In genomic region chr17:48174833-48175232, GRCh38 we compare ENCODE assay signal across 22 cellular contexts.
DNase-seq lines count a peak whose midpoint lies in the region; ATAC-seq and TF ChIP-seq lines count a peak whose summit lies in the region.
"Had no signal": no experiment of that assay in that cellular context is flagged by ENCODE, and none has a peak within 500 bp of the region (broad histone marks: within the 10 kb centered on the region; RNA-seq: fewer than 3 reads in every experiment).

No MANE protein-coding gene starts in this region.

- H3K27ac Mint-ChIP-seq in natural killer cell, result peak overlapping the region; percentile 1 to 17
- H3K27ac Mint-ChIP-seq in natural killer cell treated with Interleukin-12 subunit alpha and Interleukin-12 subunit beta and Interleukin-15 and Interleukin-18, amount 100 ng/mL, for 72 hours, result no peak overlapping the region
- H3K27ac Mint-ChIP-seq in activated CD4-positive, alpha-beta T cell treated with anti-CD3 and anti-CD28 coated beads, Interleukin-2, amount 10 ng/mL, durations not matched to agents 7 days and 5 days, result no peak overlapping the region
- H3K27ac Mint-ChIP-seq: T-helper 1 cell treated with Interleukin-12 subunit alpha and Interleukin-12 subunit beta and Interleukin-4 antibody, amounts not matched to agents 30 μg/mL and 1 μg/mL, for 36 hours had no signal

- H3K36me3 Mint-ChIP-seq in natural killer cell, result peaks cover 22% of the 10 kb centered on the region
- peaks cover 13% of the 10 kb centered on the region for H3K36me3 Mint-ChIP-seq in natural killer cell treated with Interleukin-12 subunit alpha and Interleukin-12 subunit beta and Interleukin-15 and Interleukin-18, amount 100 ng/mL, for 72 hours
- H3K36me3 Mint-ChIP-seq in activated CD4-positive, alpha-beta T cell treated with anti-CD3 and anti-CD28 coated beads, Interleukin-2, amount 10 ng/mL, durations not matched to agents 7 days and 5 days (ENCODE audit: low read depth), result peaks cover 51% of the 10 kb centered on the region

- intact Hi-C loops in natural killer cell (cut with micrococcal nuclease), result no loop called here

- no peak overlapping the region for H3K4me3 ChIP-seq in SJCRH30
- H3K4me3 ChIP-seq: left ventricle myocardium inferior, mucosa of descending colon, skin epidermis, tibial nerve had no signal

- CTCF ChIA-PET in activated CD4-positive, alpha-beta T cell treated with anti-CD3 and anti-CD28 coated beads, Interleukin-2, amount 10 ng/mL, durations not matched to agents 7 days and 5 days (lab: Charles Lee), result no interaction called here

- TF ChIP-seq CTCF in natural killer cell (IDR thresholded peaks at IDR 0.05), result no peak

- ATAC-seq in natural killer cell (no peak), HG03159 (IDR thresholded peaks at IDR 0.05; ENCODE audit: unreplicated experiment) (no peak)
- no peak for ATAC-seq in natural killer cell treated with Interleukin-12 subunit alpha and Interleukin-12 subunit beta and Interleukin-15 and Interleukin-18, amount 100 ng/mL, for 72 hours
- ATAC-seq: mucosa of descending colon; PC-3; stimulated activated naive CD8-positive, alpha-beta T cell treated with anti-CD3 and anti-CD28 coated beads, Interleukin-15, Interleukin-2, amounts not matched to agents 100 U/mL and 50 U/mL, for 24 hours had no signal

- no peaks in the 10 kb centered on the region for H3K36me3 ChIP-seq in SJCRH30
- H3K36me3 ChIP-seq: left ventricle myocardium inferior, neutrophil, tibial nerve had no signal

- H3K4me1 ChIP-seq in SJCRH30, result peaks cover 64% of the 10 kb centered on the region
- H3K4me1 ChIP-seq: Caco-2, left ventricle myocardium inferior had no signal

- POLR2A ChIA-PET in activated CD4-positive, alpha-beta T cell treated with anti-CD3 and anti-CD28 coated beads, Interleukin-2, amount 10 ng/mL, durations not matched to agents 7 days and 5 days (lab: Charles Lee), result no interaction called here

- no peaks in the 10 kb centered on the region for H3K27me3 ChIP-seq in SJCRH30
- H3K27me3 ChIP-seq: tibial nerve had no signal

- H3K9me3 ChIP-seq in SJCRH30 (replicated peaks), result no peaks in the 10 kb centered on the region
- H3K9me3 ChIP-seq: Caco-2, left ventricle myocardium inferior, mucosa of descending colon, neutrophil, tibial nerve had no signal

- peak overlapping the region; percentile 96 for H3K27ac ChIP-seq in SJCRH30
- H3K27ac ChIP-seq: left ventricle myocardium inferior, neutrophil, skin epidermis, tibial nerve had no signal

- DNase-seq in natural killer cell, result no peak
- no peak for DNase-seq in natural killer cell treated with Interleukin-12 subunit alpha and Interleukin-12 subunit beta and Interleukin-15 and Interleukin-18, amount 100 ng/mL, for 72 hours (ENCODE audit: low spot score)
- DNase-seq in NCI-H2029 treated with DMSO at 0.1 percent for 48 hours (lab: John Stamatoyannopoulos, UW), result peak; percentile 77
- DNase-seq in SJCRH30, result no peak
- no peak for DNase-seq in activated CD4-positive, alpha-beta T cell treated with anti-CD3 and anti-CD28 coated beads, Interleukin-2, amount 10 ng/mL, durations not matched to agents 7 days and 5 days
- no peak for DNase-seq in activated CD4-positive, alpha-beta T cell treated with anti-CD3 and anti-CD28 coated beads, Interleukin-2, amount 50 U/mL, for 48 hours
- DNase-seq: activated naive CD4-positive, alpha-beta T cell; amniotic stem cell; Caco-2; EL; H7; KG1; left ventricle myocardium inferior; mucosa of descending colon; NCI-H446 treated with DMSO at 0.1 percent for 48 hours; PC-3; stimulated activated naive CD8-positive, alpha-beta T cell treated with anti-CD3 and anti-CD28 coated beads, Interleukin-15, Interleukin-2, amounts not matched to agents 100 U/mL and 50 U/mL, for 24 hours had no signal

- no peaks in the 10 kb centered on the region for H3K27me3 Mint-ChIP-seq in natural killer cell (ENCODE audit: low read depth in 2 of 2)
- no peaks in the 10 kb centered on the region for H3K27me3 Mint-ChIP-seq in natural killer cell treated with Interleukin-12 subunit alpha and Interleukin-12 subunit beta and Interleukin-15 and Interleukin-18, amount 100 ng/mL, for 72 hours
- no peaks in the 10 kb centered on the region for H3K27me3 Mint-ChIP-seq in activated CD4-positive, alpha-beta T cell treated with anti-CD3 and anti-CD28 coated beads, Interleukin-2, amount 10 ng/mL, durations not matched to agents 7 days and 5 days

- no peak overlapping the region for H3K4me3 Mint-ChIP-seq in natural killer cell
- no peak overlapping the region for H3K4me3 Mint-ChIP-seq in natural killer cell treated with Interleukin-12 subunit alpha and Interleukin-12 subunit beta and Interleukin-15 and Interleukin-18, amount 100 ng/mL, for 72 hours
- no peak overlapping the region for H3K4me3 Mint-ChIP-seq in activated CD4-positive, alpha-beta T cell treated with anti-CD3 and anti-CD28 coated beads, Interleukin-2, amount 10 ng/mL, durations not matched to agents 7 days and 5 days
- H3K4me3 Mint-ChIP-seq: T-helper 1 cell treated with Interleukin-12 subunit alpha and Interleukin-12 subunit beta and Interleukin-4 antibody, amounts not matched to agents 30 μg/mL and 1 μg/mL, for 36 hours had no signal

- peaks cover 15 to 16% of the 10 kb centered on the region in 2 donors for H3K4me1 Mint-ChIP-seq in natural killer cell
- H3K4me1 Mint-ChIP-seq in natural killer cell treated with Interleukin-12 subunit alpha and Interleukin-12 subunit beta and Interleukin-15 and Interleukin-18, amount 100 ng/mL, for 72 hours (ENCODE audit: low read depth in 2 of 2), result peaks cover 17 to 20% of the 10 kb centered on the region in 2 donors
- peaks cover 22% of the 10 kb centered on the region for H3K4me1 Mint-ChIP-seq in activated CD4-positive, alpha-beta T cell treated with anti-CD3 and anti-CD28 coated beads, Interleukin-2, amount 10 ng/mL, durations not matched to agents 7 days and 5 days

- H3K9me3 Mint-ChIP-seq in natural killer cell, result no peaks in the 10 kb centered on the region
- no peaks in the 10 kb centered on the region for H3K9me3 Mint-ChIP-seq in natural killer cell treated with Interleukin-12 subunit alpha and Interleukin-12 subunit beta and Interleukin-15 and Interleukin-18, amount 100 ng/mL, for 72 hours
- H3K9me3 Mint-ChIP-seq in activated CD4-positive, alpha-beta T cell treated with anti-CD3 and anti-CD28 coated beads, Interleukin-2, amount 10 ng/mL, durations not matched to agents 7 days and 5 days, result no peaks in the 10 kb centered on the region
- H3K9me3 Mint-ChIP-seq: T-helper 1 cell treated with Interleukin-12 subunit alpha and Interleukin-12 subunit beta and Interleukin-4 antibody, amounts not matched to agents 30 μg/mL and 1 μg/mL, for 36 hours had no signal

Comparison
In these comparisons a context has a peak if more than half of its experiments do, and no peak if none do; other contexts are left out.
1. H3K27ac Mint-ChIP-seq: peak in natural killer cell (2 of 2); none in natural killer cell treated with Interleukin-12 subunit alpha and Interleukin-12 subunit beta and Interleukin-15 and Interleukin-18, amount 100 ng/mL, for 72 hours (0 of 2) and activated CD4-positive, alpha-beta T cell treated with anti-CD3 and anti-CD28 coated beads, Interleukin-2, amount 10 ng/mL, durations not matched to agents 7 days and 5 days (single experiment).